In the genomic region with DNA sequence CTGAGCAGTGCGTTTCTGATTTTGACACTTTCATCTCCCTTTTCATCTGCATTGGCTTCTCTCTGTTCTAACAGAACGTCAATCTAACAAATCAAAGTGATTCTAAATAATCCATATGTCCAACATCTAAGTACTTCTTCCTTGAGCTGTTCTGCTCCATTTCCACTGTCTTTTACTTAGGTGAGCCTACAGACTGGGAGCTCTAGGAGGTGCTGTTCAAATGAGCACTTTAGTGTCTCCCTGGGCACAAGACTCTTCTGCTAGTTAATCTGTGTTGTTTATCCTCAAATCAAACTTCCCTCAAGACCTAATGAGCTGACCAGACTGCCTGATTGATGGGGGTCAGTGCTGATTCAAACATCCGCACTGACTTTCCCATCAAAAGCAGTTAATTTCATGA, we compare ENCODE assay signal across 27 cellular contexts.
"Had no signal": no experiment of that assay in that cellular context is flagged by ENCODE, and none has a peak within 500 bp of the region (broad histone marks: within the 10 kb centered on the region; RNA-seq: fewer than 3 reads in every experiment).

No MANE protein-coding gene starts in this region.

- ATAC-seq: activated CD8-positive, alpha-beta T cell treated with anti-CD3 and anti-CD28 coated beads for 36 hours; activated T-cell treated with anti-CD3 and anti-CD28 coated beads, Interleukin-2, amount 50 U/mL, for 4 hours; activated T-helper 17 cell treated with anti-CD3 and anti-CD28 coated beads, Interleukin-2, amount 50 U/mL, for 72 hours; left colon; pancreas; stimulated activated naive B cell treated with anti-CD40 and anti-IgM and Interleukin-4, amounts not matched to agents 10 μg/mL and 1 μg/mL and 100 μg/mL, for 72 hours had no signal

- FAIRE-seq: kidney, pancreas had no signal

- H3K9me3 ChIP-seq: breast epithelium, esophagus squamous epithelium, pancreas, right atrium auricular region, stomach, thyroid gland, upper lobe of left lung, vagina had no signal

- H3K27me3 ChIP-seq: breast epithelium, esophagus squamous epithelium, pancreas, right atrium auricular region, stomach, thyroid gland, upper lobe of left lung, vagina had no signal

- H3K4me1 ChIP-seq: breast epithelium, esophagus squamous epithelium, pancreas, right atrium auricular region, stomach, thyroid gland, upper lobe of left lung, vagina had no signal

- DNase-seq: activated CD4-positive, alpha-beta T cell treated with anti-CD3 and anti-CD28 coated beads, Interleukin-2, amount 50 U/mL, for 1 hour; activated CD4-positive, CD25-positive, alpha-beta regulatory T cell treated with anti-CD3 and anti-CD28 coated beads, Interleukin-2, amount 50 U/mL, for 72 hours; activated CD8-positive, alpha-beta T cell treated with anti-CD3 and anti-CD28 coated beads for 36 hours; activated gamma-delta T cell treated with Interleukin-2 at 50 U/mL for 16 hours; activated naive CD4-positive, alpha-beta T cell treated with anti-CD3 and anti-CD28 coated beads, Interleukin-2, amount 50 U/mL, for 16 hours; activated T-cell treated with anti-CD3 and anti-CD28 coated beads, Interleukin-2, amount 50 U/mL, for 4 hours; amniotic stem cell; central memory CD4-positive, alpha-beta T cell; esophagus squamous epithelium; foreskin melanocyte; immature natural killer cell; kidney; left colon; mammary epithelial cell; naive B cell; nephron progenitor cell; pancreas; stimulated activated CD4-positive, alpha-beta T cell treated with anti-CD3 and anti-CD28 coated beads, Interleukin-15, amount 100 ng/mL, for 24 hours; stimulated activated CD4-positive, alpha-beta T cell treated with anti-CD3 and anti-CD28 coated beads, Interleukin-2, amount 100 ng/mL, for 24 hours; stimulated activated naive B cell treated with anti-CD40 and anti-IgM and Interleukin-4, amounts not matched to agents 10 μg/mL and 1 μg/mL and 100 μg/mL, for 72 hours; stomach; thyroid gland; upper lobe of left lung had no signal

- H3K4me3 ChIP-seq: breast epithelium, esophagus squamous epithelium, pancreas, right atrium auricular region, stomach, thyroid gland, upper lobe of left lung, vagina had no signal

- H3K36me3 ChIP-seq: breast epithelium, esophagus squamous epithelium, pancreas, right atrium auricular region, stomach, thyroid gland, upper lobe of left lung, vagina had no signal

- H3K27ac ChIP-seq: breast epithelium, esophagus squamous epithelium, pancreas, right atrium auricular region, stomach, thyroid gland, upper lobe of left lung, vagina had no signal
